In the genomic region with DNA sequence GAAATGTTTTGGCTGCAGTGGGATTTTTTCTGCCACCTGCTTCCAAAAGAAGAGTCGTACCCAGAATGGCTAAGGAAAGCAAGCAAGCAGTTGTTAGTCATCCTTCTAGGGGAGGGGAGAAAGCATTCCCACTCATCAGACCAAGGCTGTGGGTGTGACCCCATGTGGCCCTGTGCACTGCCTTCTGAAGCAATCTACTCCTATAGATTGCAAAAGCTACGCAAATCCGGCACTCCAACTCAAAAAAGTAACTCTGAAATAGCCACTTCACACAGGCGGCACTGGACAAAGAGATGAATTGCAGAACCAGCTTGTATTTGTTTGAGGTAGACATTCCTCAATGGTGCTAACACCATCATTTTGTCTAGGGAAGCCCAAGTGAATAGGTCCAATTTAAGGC, we compare ENCODE assay signal across 22 cellular contexts. TPM values are rescaled to one million over a fixed set of nuclear protein-coding genes. Genes with fewer than 3 reads are reported as not detected.
DNase-seq lines count a peak whose midpoint lies in the region; ATAC-seq, FAIRE-seq and TF ChIP-seq lines count a peak whose summit lies in the region.
"Had no signal": no experiment of that assay in that cellular context is flagged by ENCODE, and none has a peak within 500 bp of the region (broad histone marks: within the 10 kb centered on the region; RNA-seq: fewer than 3 reads in every experiment).

No MANE protein-coding gene starts in this region.

- H3K9me3 Mint-ChIP-seq in astrocyte (ENCODE audit: unreplicated experiment), result no peaks in the 10 kb centered on the region

- H3K27me3 ChIP-seq in right atrium auricular region (no peaks in the 10 kb centered on the region), astrocyte (ENCODE audit: insufficient read depth, low read length) (no peaks in the 10 kb centered on the region), lower lobe of right lung (ENCODE audit: low read depth) (no peaks in the 10 kb centered on the region)
- H3K27me3 ChIP-seq: BLaER1 treated with 17β-estradiol and CSF1 and Interleukin-3, amounts not matched to agents 10 nM and 100 nM; SJCRH30 had no signal

- H3K27ac ChIP-seq in right atrium auricular region, result no peak overlapping the region
- no peak overlapping the region for H3K27ac ChIP-seq in astrocyte (ENCODE audit: low read depth, low read length)
- no peak overlapping the region for H3K27ac ChIP-seq in lower lobe of right lung
- H3K27ac ChIP-seq: BLaER1 treated with 17β-estradiol and CSF1 and Interleukin-3, amounts not matched to agents 10 nM and 100 nM; RWPE1; SJCRH30 had no signal

- H3K4me1 ChIP-seq in right atrium auricular region (no peaks in the 10 kb centered on the region), astrocyte (ENCODE audit: insufficient read depth, low read length) (peaks cover 10% of the 10 kb centered on the region), lower lobe of right lung (no peaks in the 10 kb centered on the region)
- H3K4me1 ChIP-seq: BLaER1 treated with 17β-estradiol and CSF1 and Interleukin-3, amounts not matched to agents 10 nM and 100 nM; SJCRH30 had no signal

- no peak overlapping the region for H2AFZ ChIP-seq in astrocyte (ENCODE audit: low read depth, low read length)

- no peaks in the 10 kb centered on the region for H3K79me2 ChIP-seq in astrocyte (ENCODE audit: insufficient read depth, low read length)

- peak; percentile 21 for DNase-seq in right atrium auricular region (ENCODE audit: low spot score)
- DNase-seq in cardiac septum (ENCODE audit: low spot score), result no peak
- DNase-seq in astrocyte (ENCODE audit: low read depth), result peak; percentile 11
- DNase-seq in lower lobe of right lung, result no peak
- DNase-seq in ureter (ENCODE audit: low spot score), result peak; percentile 18
- no peak for DNase-seq in COLO668 (lab: John Stamatoyannopoulos, UW; ENCODE audit: unreplicated experiment)
- DNase-seq: CD8-positive, alpha-beta memory T cell; DMS79; KG1; NCI-H1092; NCI-H2081; NCI-H446 treated with DMSO at 0.1 percent for 48 hours; NCI-H69; NK-92 treated with Interleukin-12 subunit alpha and Interleukin-12 subunit beta, amount 100 ng/mL, for 24 hours; SJCRH30 had no signal

- peaks cover 0 to 5% of the 10 kb centered on the region in 2 donors for H3K9me3 ChIP-seq in right atrium auricular region
- no peaks in the 10 kb centered on the region for H3K9me3 ChIP-seq in astrocyte (ENCODE audit: insufficient read depth, low read depth, low read length)
- peaks cover 4% of the 10 kb centered on the region for H3K9me3 ChIP-seq in lower lobe of right lung
- H3K9me3 ChIP-seq: SJCRH30 had no signal

- FAIRE-seq in astrocyte (lab: Jason Lieb, UNC), result no peak
- FAIRE-seq: D721Med, GM18507, HepG2 had no signal

- no peak overlapping the region for H3K4me3 Mint-ChIP-seq in astrocyte (ENCODE audit: unreplicated experiment)
- H3K4me3 Mint-ChIP-seq: CD8-positive, alpha-beta memory T cell had no signal

- H4K20me1 ChIP-seq in astrocyte (ENCODE audit: insufficient read depth, low read length), result no peaks in the 10 kb centered on the region
- H4K20me1 ChIP-seq: BLaER1 treated with 17β-estradiol and CSF1 and Interleukin-3, amounts not matched to agents 10 nM and 100 nM had no signal

- no peak for TF ChIP-seq CTCF in right atrium auricular region (IDR thresholded peaks at IDR 0.05)
- no peak for TF ChIP-seq CTCF in astrocyte (IDR thresholded peaks at IDR 0.05; ENCODE audit: insufficient read depth, low read depth, low read length)
- TF ChIP-seq CTCF in lower lobe of right lung (IDR thresholded peaks at IDR 0.05), result no peak

- H3K9ac ChIP-seq in astrocyte (ENCODE audit: low read length), result no peak overlapping the region
- H3K9ac ChIP-seq: BLaER1 treated with 17β-estradiol and CSF1 and Interleukin-3, amounts not matched to agents 10 nM and 100 nM had no signal

- no peak overlapping the region for H3K4me3 ChIP-seq in right atrium auricular region
- H3K4me3 ChIP-seq in astrocyte (ENCODE audit: insufficient read depth, low read depth, low read length), result no peak overlapping the region
- no peak overlapping the region for H3K4me3 ChIP-seq in lower lobe of right lung
- H3K4me3 ChIP-seq: BLaER1 treated with 17β-estradiol and CSF1 and Interleukin-3, amounts not matched to agents 10 nM and 100 nM; SJCRH30 had no signal

- H3K4me1 Mint-ChIP-seq in astrocyte (ENCODE audit: low read depth, unreplicated experiment), result peaks cover 20% of the 10 kb centered on the region

- H3K36me3 ChIP-seq in right atrium auricular region, result no peaks in the 10 kb centered on the region
- H3K36me3 ChIP-seq in astrocyte (ENCODE audit: insufficient read depth, low read length), result peaks cover 4% of the 10 kb centered on the region
- H3K36me3 ChIP-seq in lower lobe of right lung, result peaks cover 86% of the 10 kb centered on the region

- no peak overlapping the region for H3K27ac Mint-ChIP-seq in astrocyte (ENCODE audit: unreplicated experiment)

- peaks cover 32% of the 10 kb centered on the region for H3K36me3 Mint-ChIP-seq in astrocyte (ENCODE audit: low read depth, unreplicated experiment)

- ATAC-seq in lower lobe of right lung, result peak; percentile 48
- ATAC-seq in GM21423 (IDR thresholded peaks at IDR 0.05; ENCODE audit: unreplicated experiment), result no peak
- no peak for ATAC-seq in HG02840 (IDR thresholded peaks at IDR 0.05; ENCODE audit: low FRiP score, unreplicated experiment)
- ATAC-seq: HepG2 had no signal

- H3K4me2 ChIP-seq in astrocyte (ENCODE audit: low read length), result no peak overlapping the region
- H3K4me2 ChIP-seq: BLaER1 treated with 17β-estradiol and CSF1 and Interleukin-3, amounts not matched to agents 10 nM and 100 nM had no signal

- intact Hi-C loops in cardiac septum (cut with DNase I) (no loop called here), lower lobe of right lung (cut with DNase I) (no loop called here)

- no peaks in the 10 kb centered on the region for H3K27me3 Mint-ChIP-seq in astrocyte (ENCODE audit: low read depth, unreplicated experiment)

RNA-seq across cellular contexts. Expression of a gene that starts 44.3 kb away (rescaled TPM):
- total RNA-seq in right atrium auricular region (10 to 100 TPM in 1 of 2 donors, 1 to 10 TPM in 1; 5.5 to 20.4 TPM), cardiac septum (3.8 TPM), astrocyte (20.0 and 28.2 TPM in 2 replicates), lower lobe of right lung (72.4 TPM), ureter (120 TPM)

Comparison
In these comparisons a context has a peak if more than half of its experiments do, and no peak if none do; other contexts are left out.
1. DNase-seq: peak in right atrium auricular region (single experiment), astrocyte (single experiment) and ureter (single experiment); none in cardiac septum (single experiment), lower lobe of right lung (single experiment) and COLO668 (single experiment).
2. ATAC-seq: peak in lower lobe of right lung (2 of 2); none in GM21423 (single experiment) and HG02840 (single experiment).